ENCODE assay signal across 1 cellular context in the genomic region with DNA sequence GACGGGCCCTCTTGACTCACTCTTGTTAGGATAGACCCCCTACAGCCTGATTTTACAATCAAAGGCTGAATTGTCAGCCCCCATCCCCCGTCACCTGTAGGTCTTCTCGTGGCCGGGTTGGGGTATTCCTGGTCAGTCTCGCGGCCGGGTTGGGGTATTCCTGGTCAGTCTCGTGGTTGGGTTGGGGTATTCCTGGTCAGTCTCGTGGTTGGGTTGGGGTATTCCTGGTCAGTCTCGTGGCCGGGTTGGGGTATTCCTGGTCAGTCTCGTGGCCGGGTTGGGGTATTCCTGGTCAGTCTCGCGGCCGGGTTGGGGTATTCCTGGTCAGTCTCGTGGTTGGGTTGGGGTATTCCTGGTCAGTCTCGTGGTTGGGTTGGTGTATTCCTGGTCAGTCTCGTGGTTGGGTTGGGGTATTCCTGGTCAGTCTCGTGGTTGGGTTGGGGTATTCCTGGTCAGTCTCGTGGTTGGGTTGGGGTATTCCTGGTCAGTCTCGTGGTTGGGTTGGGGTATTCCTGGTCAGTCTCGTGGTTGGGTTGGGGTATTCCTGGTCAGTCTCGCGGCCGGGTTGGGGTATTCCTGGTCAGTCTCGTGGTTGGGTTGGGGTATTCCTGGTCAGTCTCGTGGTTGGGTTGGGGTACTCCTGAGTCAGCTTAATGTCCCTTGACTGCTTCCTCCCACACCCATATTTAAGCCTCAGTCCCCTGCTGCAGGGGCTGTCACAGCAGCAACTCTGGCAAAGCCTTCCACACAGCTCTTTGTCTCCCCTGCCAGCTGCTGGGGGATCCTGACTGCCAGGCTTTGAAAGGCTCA.
TF ChIP-seq lines count a peak whose summit lies in the region.

No MANE protein-coding gene starts in this region.

TF ChIP-seq in neural cell, 6 proteins besides CTCF, POLR2A, EP300 and RAD21:
- TF ChIP-seq, protein P1, sequence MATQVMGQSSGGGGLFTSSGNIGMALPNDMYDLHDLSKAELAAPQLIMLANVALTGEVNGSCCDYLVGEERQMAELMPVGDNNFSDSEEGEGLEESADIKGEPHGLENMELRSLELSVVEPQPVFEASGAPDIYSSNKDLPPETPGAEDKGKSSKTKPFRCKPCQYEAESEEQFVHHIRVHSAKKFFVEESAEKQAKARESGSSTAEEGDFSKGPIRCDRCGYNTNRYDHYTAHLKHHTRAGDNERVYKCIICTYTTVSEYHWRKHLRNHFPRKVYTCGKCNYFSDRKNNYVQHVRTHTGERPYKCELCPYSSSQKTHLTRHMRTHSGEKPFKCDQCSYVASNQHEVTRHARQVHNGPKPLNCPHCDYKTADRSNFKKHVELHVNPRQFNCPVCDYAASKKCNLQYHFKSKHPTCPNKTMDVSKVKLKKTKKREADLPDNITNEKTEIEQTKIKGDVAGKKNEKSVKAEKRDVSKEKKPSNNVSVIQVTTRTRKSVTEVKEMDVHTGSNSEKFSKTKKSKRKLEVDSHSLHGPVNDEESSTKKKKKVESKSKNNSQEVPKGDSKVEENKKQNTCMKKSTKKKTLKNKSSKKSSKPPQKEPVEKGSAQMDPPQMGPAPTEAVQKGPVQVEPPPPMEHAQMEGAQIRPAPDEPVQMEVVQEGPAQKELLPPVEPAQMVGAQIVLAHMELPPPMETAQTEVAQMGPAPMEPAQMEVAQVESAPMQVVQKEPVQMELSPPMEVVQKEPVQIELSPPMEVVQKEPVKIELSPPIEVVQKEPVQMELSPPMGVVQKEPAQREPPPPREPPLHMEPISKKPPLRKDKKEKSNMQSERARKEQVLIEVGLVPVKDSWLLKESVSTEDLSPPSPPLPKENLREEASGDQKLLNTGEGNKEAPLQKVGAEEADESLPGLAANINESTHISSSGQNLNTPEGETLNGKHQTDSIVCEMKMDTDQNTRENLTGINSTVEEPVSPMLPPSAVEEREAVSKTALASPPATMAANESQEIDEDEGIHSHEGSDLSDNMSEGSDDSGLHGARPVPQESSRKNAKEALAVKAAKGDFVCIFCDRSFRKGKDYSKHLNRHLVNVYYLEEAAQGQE (IDR thresholded peaks at IDR 0.05; ENCODE audit: borderline replicate concordance) = peak; percentile 56
